8 cellular contexts compared by ENCODE assay signal in the genomic region with DNA sequence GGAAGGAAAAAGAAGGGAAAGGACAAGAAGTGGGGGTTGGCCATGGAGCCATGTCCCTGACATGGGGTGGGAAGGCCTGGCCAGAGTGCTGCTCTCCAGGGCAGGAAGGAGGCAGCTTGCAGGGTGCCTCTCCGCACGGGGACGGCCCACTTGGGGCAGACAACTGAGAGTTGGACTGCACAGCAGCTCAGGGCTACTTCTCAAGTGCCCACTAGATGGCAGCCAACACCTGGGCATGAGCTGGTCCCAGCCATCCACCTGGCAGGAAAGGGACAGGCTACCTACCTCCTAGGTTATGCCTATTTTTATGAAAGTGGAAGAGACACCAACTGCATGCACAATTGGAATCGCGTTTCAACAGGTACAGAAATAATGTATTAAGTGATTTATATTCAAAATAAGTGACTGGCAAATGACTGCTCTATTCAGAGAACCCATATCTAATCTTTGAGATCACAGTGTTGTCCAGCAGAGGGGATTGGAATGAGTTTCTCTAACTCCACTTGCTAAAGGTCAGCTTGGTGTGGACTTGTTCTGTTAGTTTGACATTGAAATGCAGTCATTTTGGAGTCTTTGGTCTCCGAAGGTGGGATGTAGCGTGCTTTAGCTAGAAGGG.
DNase-seq lines count a peak whose midpoint lies in the region; ATAC-seq and TF ChIP-seq lines count a peak whose summit lies in the region.

No MANE protein-coding gene starts in this region.

- no peaks in the 10 kb centered on the region for H3K9me3 Mint-ChIP-seq in natural killer cell
- H3K9me3 Mint-ChIP-seq in stimulated activated naive B cell treated with anti-CD40 and anti-IgM and Interleukin-4, amounts not matched to agents 10 μg/mL and 1 μg/mL and 100 μg/mL, for 72 hours, result no peaks in the 10 kb centered on the region

- no peaks in the 10 kb centered on the region for H3K79me2 ChIP-seq in OCI-LY1 (ENCODE audit: insufficient read depth, low read length)

- TF ChIP-seq POLR2A in esophagus muscularis mucosa (IDR thresholded peaks at IDR 0.05; ENCODE audit: low read depth), result no peak

- intact Hi-C loops in esophagus muscularis mucosa (cut with DNase I), result loop anchor here (2.0 to 10.0 kb wide), 4 partner anchors 180 to 812 kb away; no protein-coding TSS in a partner anchor
- intact Hi-C loops in natural killer cell (cut with micrococcal nuclease), result loop anchor here (1.0 to 5.0 kb wide), 5 partner anchors 511 to 1032 kb away; no protein-coding TSS in a partner anchor

- WGBS in esophagus muscularis mucosa, result 13% methylated on average over 7 of the region's 7 CpGs

- H3K27ac ChIP-seq in OCI-LY1 (ENCODE audit: low read depth, low read length, poor library complexity, severe bottlenecking), result no peak overlapping the region
- H3K27ac ChIP-seq in esophagus muscularis mucosa (replicated peaks in 1 of 4), result no peak overlapping the region

- H3K9me3 ChIP-seq in OCI-LY1 (ENCODE audit: low read length), result no peaks in the 10 kb centered on the region
- no peaks in the 10 kb centered on the region for H3K9me3 ChIP-seq in esophagus muscularis mucosa

- H3K4me1 ChIP-seq in OCI-LY1 (ENCODE audit: insufficient read depth, low read length, severe bottlenecking) (no peaks in the 10 kb centered on the region), esophagus muscularis mucosa (peaks cover 0 to 4% (median 2%) of the 10 kb centered on the region in 4 donors)

- H3K9ac ChIP-seq in OCI-LY1 (ENCODE audit: low read length), result no peak overlapping the region

- no peaks in the 10 kb centered on the region for H3K9me2 ChIP-seq in OCI-LY1 (ENCODE audit: low read depth, low read length)

- peaks cover 4% of the 10 kb centered on the region; the same call in 1 of the 2 replicates for H3K27me3 ChIP-seq in OCI-LY1 (ENCODE audit: insufficient read depth, low read length)
- peaks cover 0 to 12% (median 0%) of the 10 kb centered on the region in 4 donors for H3K27me3 ChIP-seq in esophagus muscularis mucosa

- TF ChIP-seq CTCF in OCI-LY1 (IDR thresholded peaks at IDR 0.05; ENCODE audit: low read length) (peak; percentile 84), esophagus muscularis mucosa (IDR thresholded peaks at IDR 0.05) (peak; percentile 89 to 92 (median 91)), natural killer cell (IDR thresholded peaks at IDR 0.05) (peak; percentile 91)

- no peaks in the 10 kb centered on the region for H3K36me3 Mint-ChIP-seq in natural killer cell
- no peaks in the 10 kb centered on the region for H3K36me3 Mint-ChIP-seq in stimulated activated naive B cell treated with anti-CD40 and anti-IgM and Interleukin-4, amounts not matched to agents 10 μg/mL and 1 μg/mL and 100 μg/mL, for 72 hours

- H3K36me3 ChIP-seq in OCI-LY1 (ENCODE audit: insufficient read depth, low read length) (no peaks in the 10 kb centered on the region), esophagus muscularis mucosa (no peaks in the 10 kb centered on the region)

- no peak overlapping the region for H3K4me3 Mint-ChIP-seq in natural killer cell
- H3K4me3 Mint-ChIP-seq in stimulated activated naive B cell treated with anti-CD40 and anti-IgM and Interleukin-4, amounts not matched to agents 10 μg/mL and 1 μg/mL and 100 μg/mL, for 72 hours, result no peak overlapping the region

- no peaks in the 10 kb centered on the region for H3K4me1 Mint-ChIP-seq in natural killer cell
- peaks cover 20 to 24% of the 10 kb centered on the region in 2 donors for H3K4me1 Mint-ChIP-seq in stimulated activated naive B cell treated with anti-CD40 and anti-IgM and Interleukin-4, amounts not matched to agents 10 μg/mL and 1 μg/mL and 100 μg/mL, for 72 hours

- H3K27ac Mint-ChIP-seq in natural killer cell, result no peak overlapping the region
- peak overlapping the region; percentile 14 for H3K27ac Mint-ChIP-seq in stimulated activated naive B cell treated with anti-CD40 and anti-IgM and Interleukin-4, amounts not matched to agents 10 μg/mL and 1 μg/mL and 100 μg/mL, for 72 hours

- no peak overlapping the region for H2AFZ ChIP-seq in OCI-LY1 (ENCODE audit: low read length)

- TF ChIP-seq EP300 in esophagus muscularis mucosa (IDR thresholded peaks at IDR 0.05), result no peak

- peaks cover 0 to 3% of the 10 kb centered on the region in 2 donors for H3K27me3 Mint-ChIP-seq in natural killer cell (ENCODE audit: low read depth in 2 of 2)
- H3K27me3 Mint-ChIP-seq in stimulated activated naive B cell treated with anti-CD40 and anti-IgM and Interleukin-4, amounts not matched to agents 10 μg/mL and 1 μg/mL and 100 μg/mL, for 72 hours, result peaks cover 0 to 4% of the 10 kb centered on the region in 2 donors

- no peak overlapping the region for H3K4me3 ChIP-seq in OCI-LY1 (ENCODE audit: low read depth, low read length, poor library complexity, severe bottlenecking)
- H3K4me3 ChIP-seq in esophagus muscularis mucosa, result no peak overlapping the region

- ATAC-seq in GM21381 (IDR thresholded peaks at IDR 0.05; ENCODE audit: unreplicated experiment), result peak; percentile 82
- ATAC-seq in natural killer cell, result peak; percentile 89 to 99 (median 99)
- ATAC-seq in stimulated activated naive B cell treated with anti-CD40 and anti-IgM and Interleukin-4, amounts not matched to agents 10 μg/mL and 1 μg/mL and 100 μg/mL, for 72 hours (replicated peaks), result peak; percentile 97

- no peaks in the 10 kb centered on the region for H3F3A ChIP-seq in OCI-LY1 (ENCODE audit: insufficient read depth, low read length)

- H3K4me2 ChIP-seq in OCI-LY1 (ENCODE audit: low read length), result no peak overlapping the region

- no peaks in the 10 kb centered on the region for H4K20me1 ChIP-seq in OCI-LY1 (ENCODE audit: insufficient read depth, low read length)

- DNase-seq in D341Med (ENCODE audit: low spot score) (peak; percentile 90), HUDEP-2 (lab: John Stamatoyannopoulos, UW; ENCODE audit: unreplicated experiment in 76 of 76) (peak in 65 of 76 experiments; percentile 2 to 69 (median 32)), activated T-cell treated with anti-CD3 and anti-CD28 coated beads for 4 hours (peak; percentile 68), esophagus muscularis mucosa (ENCODE audit: extremely low spot score) (no peak), natural killer cell (peak; percentile 59)
- peak; percentile 62 for DNase-seq in stimulated activated naive B cell treated with anti-CD40 and anti-IgM and Interleukin-4, amounts not matched to agents 10 μg/mL and 1 μg/mL and 100 μg/mL, for 72 hours
